In the genomic region with DNA sequence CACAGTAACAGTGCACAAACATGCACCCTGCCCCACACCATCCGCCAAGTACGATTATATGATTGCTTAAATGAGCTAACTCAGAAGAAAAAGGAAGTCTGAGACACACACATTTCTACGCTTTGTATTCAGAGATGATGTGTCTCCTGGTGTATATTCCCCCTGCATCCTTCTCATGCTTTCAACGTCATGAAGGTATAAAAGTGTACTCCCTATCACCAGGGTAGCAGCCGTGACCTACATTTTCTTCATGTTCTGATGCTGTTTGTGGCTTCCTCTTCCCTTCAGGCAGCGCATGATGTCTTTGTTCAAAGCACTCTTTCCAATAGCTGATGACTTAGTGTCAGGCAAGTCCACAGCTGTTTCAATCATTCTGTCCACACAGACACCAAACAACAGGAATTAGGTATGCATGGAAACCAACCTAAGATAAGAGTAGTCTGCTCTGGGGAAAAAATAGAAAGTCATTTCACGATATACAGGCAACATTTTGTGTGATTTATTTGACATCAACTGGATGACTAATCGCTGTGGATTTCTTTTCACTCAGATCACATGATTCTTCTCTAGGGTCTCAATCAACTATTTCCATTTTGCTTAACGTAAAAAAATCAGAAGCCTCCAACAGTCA, we compare ENCODE assay signal across 8 cellular contexts.
DNase-seq lines count a peak whose midpoint lies in the region; ATAC-seq and TF ChIP-seq lines count a peak whose summit lies in the region.

No MANE protein-coding gene starts in this region.

- H3K27me3 Mint-ChIP-seq in stimulated activated memory B cell treated with anti-CD40 and anti-IgM and Interleukin-4, amounts not matched to agents 10 μg/mL and 1 μg/mL and 100 μg/mL, for 72 hours = no peaks in the 10 kb centered on the region
- H3K27me3 Mint-ChIP-seq in nephron progenitor cell (ENCODE audit: low read depth, poor library complexity) = peaks cover under 1% of the 10 kb centered on the region

- H3K4me1 Mint-ChIP-seq in stimulated activated memory B cell treated with anti-CD40 and anti-IgM and Interleukin-4, amounts not matched to agents 10 μg/mL and 1 μg/mL and 100 μg/mL, for 72 hours = peaks cover 43% of the 10 kb centered on the region
- H3K4me1 Mint-ChIP-seq in nephron progenitor cell = peaks cover 9% of the 10 kb centered on the region

- no peaks in the 10 kb centered on the region for H3K36me3 ChIP-seq in Panc1 (ENCODE audit: control insufficient read depth, insufficient read depth, low read length)

- H3K4me1 ChIP-seq in Panc1 (ENCODE audit: control insufficient read depth, insufficient read depth, low read length) = no peaks in the 10 kb centered on the region

- TF ChIP-seq CTCF in Panc1 (IDR thresholded peaks at IDR 0.05) (no peak), nephron progenitor cell (IDR thresholded peaks at IDR 0.05) (no peak)

- H3K36me3 Mint-ChIP-seq in stimulated activated memory B cell treated with anti-CD40 and anti-IgM and Interleukin-4, amounts not matched to agents 10 μg/mL and 1 μg/mL and 100 μg/mL, for 72 hours = no peaks in the 10 kb centered on the region
- H3K36me3 Mint-ChIP-seq in nephron progenitor cell (ENCODE audit: low read depth) = no peaks in the 10 kb centered on the region

- intact Hi-C loops in Panc1 (cut with micrococcal nuclease; ENCODE audit: unreplicated experiment) = no loop called here
- intact Hi-C loops in left colon (cut with DNase I, micrococcal nuclease) = no loop called here

- peak overlapping the region; percentile 8 for H3K4me3 Mint-ChIP-seq in stimulated activated memory B cell treated with anti-CD40 and anti-IgM and Interleukin-4, amounts not matched to agents 10 μg/mL and 1 μg/mL and 100 μg/mL, for 72 hours
- no peak overlapping the region for H3K4me3 Mint-ChIP-seq in nephron progenitor cell

- BruUV-seq in Panc1 (replicated peaks; lab: Mats Ljungman, UMichigan) = no TSS peak

- CTCF ChIA-PET in Panc1 (lab: Charles Lee) = no interaction called here

- H3K27ac Mint-ChIP-seq in stimulated activated memory B cell treated with anti-CD40 and anti-IgM and Interleukin-4, amounts not matched to agents 10 μg/mL and 1 μg/mL and 100 μg/mL, for 72 hours = peak overlapping the region; percentile 15
- H3K27ac Mint-ChIP-seq in nephron progenitor cell = no peak overlapping the region

- POLR2A ChIA-PET in Panc1 (lab: Charles Lee) = no interaction called here

- no peaks in the 10 kb centered on the region for H3K9me3 ChIP-seq in Panc1 (ENCODE audit: control insufficient read depth, insufficient read depth, low read depth, low read length)

- ATAC-seq in Panc1 (peak; percentile 26; the same call in 1 of the 2 replicates), left colon (peak; percentile 18)
- ATAC-seq in stimulated activated memory B cell treated with anti-CD40 and anti-IgM and Interleukin-4, amounts not matched to agents 10 μg/mL and 1 μg/mL and 100 μg/mL, for 72 hours = peak; percentile 72

- H3K27ac ChIP-seq in Panc1 (ENCODE audit: low read length) = no peak overlapping the region

- no peaks in the 10 kb centered on the region for H3K27me3 ChIP-seq in Panc1 (ENCODE audit: control insufficient read depth, insufficient read depth, low read length)

- DNase-seq in EL = peak; percentile 62
- DNase-seq in Panc1 (ENCODE audit: low read depth, low spot score) = no peak
- DNase-seq in activated naive CD4-positive, alpha-beta T cell treated with Interleukin-2 at 50 U/mL for 16 hours = peak; percentile 73
- no peak for DNase-seq in left colon
- DNase-seq in nephron progenitor cell = no peak
- no peak for DNase-seq in NCI-H2081 (lab: John Stamatoyannopoulos, UW)
- no peak for DNase-seq in DMS53 (lab: John Stamatoyannopoulos, UW)

- peaks cover 4% of the 10 kb centered on the region for H3K9me3 Mint-ChIP-seq in stimulated activated memory B cell treated with anti-CD40 and anti-IgM and Interleukin-4, amounts not matched to agents 10 μg/mL and 1 μg/mL and 100 μg/mL, for 72 hours
- no peaks in the 10 kb centered on the region for H3K9me3 Mint-ChIP-seq in nephron progenitor cell

- in situ Hi-C loops in Panc1 (cut with HindIII; ENCODE audit: low pct_unique_long_range_greater_than_20kb, low sequenced_read_pairs) = no loop called here

- no peak overlapping the region for H3K4me3 ChIP-seq in Panc1 (ENCODE audit: low read depth in 2 of 2, low read length in 2 of 2)

Comparison
In these comparisons a context has a peak if more than half of its experiments do, and no peak if none do; other contexts are left out.
1. DNase-seq: peak in EL (single experiment) and activated naive CD4-positive, alpha-beta T cell treated with Interleukin-2 at 50 U/mL for 16 hours (single experiment); none in Panc1 (single experiment), left colon (0 of 2), nephron progenitor cell (single experiment), NCI-H2081 (0 of 2) and DMS53 (single experiment).
2. ATAC-seq: peak in every context shown above with its lines; median percentile 72 in stimulated activated memory B cell treated with anti-CD40 and anti-IgM and Interleukin-4, amounts not matched to agents 10 μg/mL and 1 μg/mL and 100 μg/mL, for 72 hours; 26 in Panc1; 18 in left colon.